9 cellular contexts compared by ENCODE assay signal in the genomic region with DNA sequence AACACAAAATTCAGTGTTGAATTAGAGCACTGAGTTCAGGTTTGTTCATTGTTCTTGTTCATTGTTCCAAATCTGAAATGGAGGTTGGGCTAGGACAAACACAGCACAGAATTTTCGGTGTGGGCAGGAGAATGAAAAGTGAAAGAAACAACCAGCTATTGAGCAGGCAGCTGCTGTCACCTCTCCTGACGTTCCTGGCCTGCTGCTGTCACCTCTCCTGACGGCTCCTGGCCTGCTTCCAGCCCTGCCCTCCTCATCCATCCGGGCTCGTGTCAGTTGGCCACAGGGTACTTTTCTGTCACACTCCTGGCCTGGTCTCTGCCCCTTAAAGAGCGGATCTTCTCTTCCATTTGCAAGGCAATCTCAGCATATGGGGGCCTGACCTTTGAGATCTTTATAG. TPM values are rescaled to one million over a fixed set of nuclear protein-coding genes. Genes with fewer than 3 reads are reported as not detected.
DNase-seq lines count a peak whose midpoint lies in the region; ATAC-seq and TF ChIP-seq lines count a peak whose summit lies in the region.
"Had no signal": no experiment of that assay in that cellular context is flagged by ENCODE, and none has a peak within 500 bp of the region (broad histone marks: within the 10 kb centered on the region; RNA-seq: fewer than 3 reads in every experiment).

No MANE protein-coding gene starts in this region.

- TF ChIP-seq CTCF in GM12865 (IDR thresholded peaks at IDR 0.05; ENCODE audit: insufficient read depth, low read depth, low read length, missing control alignments), result no peak
- no peak for TF ChIP-seq CTCF in prostate gland (IDR thresholded peaks at IDR 0.05)
- no peak for TF ChIP-seq CTCF in GM10266 (IDR thresholded peaks at IDR 0.05; ENCODE audit: control insufficient read depth, insufficient read depth, low read depth, missing control alignments)

- no peaks in the 10 kb centered on the region for H3K27me3 ChIP-seq in CD8-positive, alpha-beta memory T cell (ENCODE audit: insufficient read depth, low read length, poor library complexity, severe bottlenecking)
- no peaks in the 10 kb centered on the region for H3K27me3 ChIP-seq in prostate gland (replicated peaks; ENCODE audit: insufficient read depth)

- H3K36me3 Mint-ChIP-seq in CD8-positive, alpha-beta memory T cell, result peaks cover 0 to 54% (median 8%) of the 10 kb centered on the region in 3 donors

- no peak overlapping the region for H3K4me3 ChIP-seq in CD8-positive, alpha-beta memory T cell (ENCODE audit: low read length)
- no peak overlapping the region for H3K4me3 ChIP-seq in GM12865 (ENCODE audit: low read depth, low read length)
- no peak overlapping the region for H3K4me3 ChIP-seq in prostate gland

- POLR2A ChIA-PET in CD8-positive, alpha-beta memory T cell (lab: Charles Lee), result no interaction called here

- no peak for DNase-seq in CD8-positive, alpha-beta memory T cell
- DNase-seq in GM12865 (ENCODE audit: low read depth) (peak; percentile 30), NCI-H345 treated with DMSO at 0.1 percent for 48 hours (lab: John Stamatoyannopoulos, UW; ENCODE audit: unreplicated experiment) (peak; percentile 33), left ventricle myocardium superior (peak; percentile 83), prostate gland (ENCODE audit: low spot score) (no peak), GM10266 (ENCODE audit: extremely low spot score) (no peak), ecto neural progenitor cell (ENCODE audit: low spot score) (no peak)
- DNase-seq: activated CD4-positive, alpha-beta T cell treated with anti-CD3 and anti-CD28 coated beads for 1 hour; DND-41 had no signal

- peaks cover 4 to 17% (median 11%) of the 10 kb centered on the region in 3 donors for H3K4me1 Mint-ChIP-seq in CD8-positive, alpha-beta memory T cell

- no peaks in the 10 kb centered on the region for H3K9me3 Mint-ChIP-seq in CD8-positive, alpha-beta memory T cell

- CTCF ChIA-PET in CD8-positive, alpha-beta memory T cell (lab: Charles Lee), result no interaction called here

- H3K4me1 ChIP-seq in CD8-positive, alpha-beta memory T cell (ENCODE audit: insufficient read depth, low read length), result no peaks in the 10 kb centered on the region
- H3K4me1 ChIP-seq in prostate gland (replicated peaks), result no peaks in the 10 kb centered on the region

- 38% methylated on average over 6 of the region's 6 CpGs for WGBS in prostate gland

- intact Hi-C loops in left ventricle myocardium superior (cut with micrococcal nuclease) (no loop called here), prostate gland (cut with DNase I) (no loop called here)

- TF ChIP-seq POLR2A in prostate gland (IDR thresholded peaks at IDR 0.05), result no peak

- H3K27ac ChIP-seq in CD8-positive, alpha-beta memory T cell (ENCODE audit: low read depth, low read length), result no peak overlapping the region
- no peak overlapping the region for H3K27ac ChIP-seq in prostate gland

- peak overlapping the region in 6 of 8 donors; percentile 55 to 84 (median 78) for H3K27ac Mint-ChIP-seq in CD8-positive, alpha-beta memory T cell

- peak; percentile 90 for ATAC-seq in left ventricle myocardium superior

- H3K36me3 ChIP-seq in CD8-positive, alpha-beta memory T cell (ENCODE audit: insufficient read depth, low read length), result no peaks in the 10 kb centered on the region
- H3K36me3 ChIP-seq in prostate gland, result no peaks in the 10 kb centered on the region

- H3K9me3 ChIP-seq in CD8-positive, alpha-beta memory T cell (ENCODE audit: low read length), result no peaks in the 10 kb centered on the region
- H3K9me3 ChIP-seq in prostate gland, result no peaks in the 10 kb centered on the region

- no peaks in the 10 kb centered on the region for H3K27me3 Mint-ChIP-seq in CD8-positive, alpha-beta memory T cell

- H3K4me3 Mint-ChIP-seq in CD8-positive, alpha-beta memory T cell, result peak overlapping the region in 2 of 7 donors; percentile 39 to 63

RNA-seq across cellular contexts. Expression of gene CKMT2, which starts 45.2 kb away (rescaled TPM):
- total RNA-seq in CD8-positive, alpha-beta memory T cell, result not detected
- polyA plus RNA-seq in CD8-positive, alpha-beta memory T cell, result not detected
- total RNA-seq in left ventricle myocardium superior, result 2,067 TPM
- 10 to 100 TPM in 1 of 2 donors, 1 to 10 TPM in 1; 9.8 to 25.4 TPM for total RNA-seq in prostate gland

Comparison
In these comparisons a context has a peak if more than half of its experiments do, and no peak if none do; other contexts are left out.
1. DNase-seq: peak in GM12865 (single experiment), NCI-H345 treated with DMSO at 0.1 percent for 48 hours (single experiment) and left ventricle myocardium superior (single experiment); none in CD8-positive, alpha-beta memory T cell (0 of 5), prostate gland (single experiment), GM10266 (single experiment) and ecto neural progenitor cell (single experiment).
2. RNA of gene CKMT2, which starts 45.2 kb away (total RNA-seq): 2,067 TPM in left ventricle myocardium superior (single experiment); 9.8 to 25.4 TPM in prostate gland and not detected in CD8-positive, alpha-beta memory T cell; every median in the first group is over 10 times any median in the second.